Comparison of ENCODE assay signal across 8 cellular contexts in the genomic region with DNA sequence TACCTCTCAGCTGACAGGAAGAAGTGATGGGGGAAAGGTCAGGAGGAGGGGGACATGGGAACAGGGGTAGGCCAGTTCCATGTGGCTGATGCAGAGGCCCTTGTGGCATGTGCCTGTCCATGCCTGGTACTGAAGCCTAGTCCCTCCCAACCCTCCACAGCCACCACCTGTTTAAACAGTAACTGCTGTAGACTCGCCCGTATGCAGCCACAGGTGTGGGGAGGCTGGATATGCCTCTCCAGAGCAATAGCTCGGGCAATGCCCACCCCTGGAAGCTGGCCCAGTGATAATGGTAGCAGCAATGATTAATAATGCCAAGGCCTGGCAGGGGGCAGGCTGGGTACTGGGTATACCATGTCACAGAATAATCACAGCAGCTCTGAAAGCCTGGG. TPM values are rescaled to one million over a fixed set of nuclear protein-coding genes. Genes with fewer than 3 reads are reported as not detected.
DNase-seq lines count a peak whose midpoint lies in the region; ATAC-seq and TF ChIP-seq lines count a peak whose summit lies in the region.

No MANE protein-coding gene starts in this region.

- intact Hi-C loops in esophagus muscularis mucosa (cut with DNase I), result loop anchor here (2.0 kb wide), 1 partner anchor 115 kb away; the partner anchor contains the start of genes MORC2 and TUG1

- H3K36me3 ChIP-seq in esophagus muscularis mucosa, result peaks cover 10 to 37% (median 20%) of the 10 kb centered on the region in 4 donors

- TF ChIP-seq CTCF in GM12865 (IDR thresholded peaks at IDR 0.05; ENCODE audit: insufficient read depth, low read depth, low read length, missing control alignments) (no peak), esophagus muscularis mucosa (IDR thresholded peaks at IDR 0.05) (no peak)

- H3K9me3 ChIP-seq in esophagus muscularis mucosa, result no peaks in the 10 kb centered on the region

- WGBS in esophagus muscularis mucosa, result 33% methylated on average over 1 of the region's 3 CpGs

- H3K4me1 ChIP-seq in esophagus muscularis mucosa, result peaks cover 51 to 76% (median 70%) of the 10 kb centered on the region in 4 donors

- peak overlapping the region; percentile 98 to 99 (median 99) for H3K27ac ChIP-seq in esophagus muscularis mucosa (replicated peaks in 1 of 4)

- no peak for TF ChIP-seq POLR2A in esophagus muscularis mucosa (IDR thresholded peaks at IDR 0.05; ENCODE audit: low read depth)

- H3K27me3 ChIP-seq in esophagus muscularis mucosa, result no peaks in the 10 kb centered on the region

- DNase-seq in GM12865 (ENCODE audit: low read depth) (no peak), NCI-H69 (lab: John Stamatoyannopoulos, UW) (peak; percentile 97), esophagus muscularis mucosa (ENCODE audit: extremely low spot score) (no peak), renal cortical epithelial cell (ENCODE audit: low read depth) (peak; percentile 57), NCI-H1930 (lab: John Stamatoyannopoulos, UW) (no peak), DMS114 treated with DMSO at 0.1 percent for 48 hours (lab: John Stamatoyannopoulos, UW; ENCODE audit: unreplicated experiment) (no peak), NCI-H524 treated with DMSO at 0.1 percent for 48 hours (lab: John Stamatoyannopoulos, UW) (no peak)

- TF ChIP-seq EP300 in esophagus muscularis mucosa (IDR thresholded peaks at IDR 0.05), result no peak

- no peak for ATAC-seq in GM19351 (IDR thresholded peaks at IDR 0.05; ENCODE audit: unreplicated experiment)

- H3K4me3 ChIP-seq in GM12865 (ENCODE audit: low read depth, low read length) (peak overlapping the region; percentile 91; the same call in 1 of the 2 replicates), esophagus muscularis mucosa (peak overlapping the region; percentile 68 to 91 (median 78))

RNA-seq across cellular contexts. Expression of gene SMTN, which starts 2.3 kb away (rescaled TPM):
- total RNA-seq in esophagus muscularis mucosa, result 1,000 to 10,000 TPM; 1,154 to 1,495 (median 1,416) TPM
- total RNA-seq in renal cortical epithelial cell, result 136 and 162 TPM in 2 replicates

RNA-seq across cellular contexts. Expression of gene SELENOM, which starts 24.0 kb away (rescaled TPM):
- 1,000 to 10,000 TPM; 1,118 to 1,733 (median 1,416) TPM for total RNA-seq in esophagus muscularis mucosa
- total RNA-seq in renal cortical epithelial cell, result 57.9 and 131 TPM in 2 replicates

RNA-seq across cellular contexts. Expression of gene INPP5J, which starts 39.4 kb away (rescaled TPM):
- 1 to 10 TPM; 1.3 to 2.1 (median 1.8) TPM for total RNA-seq in esophagus muscularis mucosa
- 0.87 and 4.0 TPM in 2 replicates for total RNA-seq in renal cortical epithelial cell

RNA-seq across cellular contexts. Expression of gene PLA2G3, which starts 56.9 kb away (rescaled TPM):
- not detected for total RNA-seq in esophagus muscularis mucosa
- not detected in 2 replicates for total RNA-seq in renal cortical epithelial cell

Comparison
In these comparisons a context has a peak if more than half of its experiments do, and no peak if none do; other contexts are left out.
1. DNase-seq: peak in NCI-H69 (single experiment) and renal cortical epithelial cell (single experiment); none in GM12865 (single experiment), esophagus muscularis mucosa (single experiment), NCI-H1930 (0 of 2), DMS114 treated with DMSO at 0.1 percent for 48 hours (single experiment) and NCI-H524 treated with DMSO at 0.1 percent for 48 hours (single experiment).